ENCODE assay signal across 19 cellular contexts in the genomic region with DNA sequence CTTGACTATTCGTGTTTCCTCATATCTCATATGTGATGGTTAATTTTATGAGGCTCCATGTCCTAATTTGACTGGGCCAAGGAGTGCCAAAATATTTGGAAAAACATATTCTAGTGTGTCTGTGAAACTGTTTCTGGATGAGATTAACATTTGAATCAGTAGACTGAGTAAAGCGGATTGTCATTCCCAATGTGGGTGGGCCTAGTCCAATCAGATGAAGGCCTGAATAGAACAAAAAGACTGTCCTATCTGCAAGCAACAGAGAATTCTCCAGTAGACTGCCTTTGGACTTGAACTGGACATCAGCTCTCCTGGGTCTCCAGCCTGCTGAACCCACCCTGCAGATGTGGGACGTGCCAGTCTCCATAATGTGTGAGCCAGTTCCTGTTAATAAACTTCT. TPM values are rescaled to one million over a fixed set of nuclear protein-coding genes. Genes with fewer than 3 reads are reported as not detected.
DNase-seq lines count a peak whose midpoint lies in the region; ATAC-seq and TF ChIP-seq lines count a peak whose summit lies in the region.
"Had no signal": no experiment of that assay in that cellular context is flagged by ENCODE, and none has a peak within 500 bp of the region (broad histone marks: within the 10 kb centered on the region; RNA-seq: fewer than 3 reads in every experiment).

No MANE protein-coding gene starts in this region.

- no peaks in the 10 kb centered on the region for H3K9me3 Mint-ChIP-seq in neural progenitor cell
- H3K9me3 Mint-ChIP-seq: CD4-positive, alpha-beta T cell; CD8-positive, alpha-beta T cell had no signal

- H3K27ac ChIP-seq in HEK293 (ENCODE audit: extremely low read depth, low read depth, low read length) (no peak overlapping the region), mesenchymal stem cell (ENCODE audit: low read length, poor library complexity, severe bottlenecking) (no peak overlapping the region), neural progenitor cell (no peak overlapping the region)
- H3K27ac ChIP-seq: 22Rv1; A549; BLaER1 treated with 17β-estradiol and CSF1 and Interleukin-3, amounts not matched to agents 10 nM and 100 nM; C4-2B had no signal

- H3K27ac Mint-ChIP-seq in neural progenitor cell, result peak overlapping the region; percentile 1
- H3K27ac Mint-ChIP-seq: B cell; CD4-positive, alpha-beta T cell; CD8-positive, alpha-beta T cell had no signal

- no peak overlapping the region for H2AFZ ChIP-seq in mesenchymal stem cell (ENCODE audit: low read depth, low read length)
- H2AFZ ChIP-seq in neural progenitor cell (replicated peaks), result no peak overlapping the region

- CTCF ChIA-PET in HEK293 (lab: Yijun Ruan, JAX), result no interaction called here

- H3K4me1 ChIP-seq in HEK293 (ENCODE audit: control insufficient read depth, insufficient read depth, low read length), result no peaks in the 10 kb centered on the region
- peaks cover 7% of the 10 kb centered on the region for H3K4me1 ChIP-seq in mesenchymal stem cell (ENCODE audit: control insufficient read depth, insufficient read depth, low read depth, low read length)
- no peaks in the 10 kb centered on the region for H3K4me1 ChIP-seq in neural progenitor cell
- H3K4me1 ChIP-seq: A549; BLaER1 treated with 17β-estradiol and CSF1 and Interleukin-3, amounts not matched to agents 10 nM and 100 nM; Caco-2 had no signal

- no peak overlapping the region for H4K8ac ChIP-seq in mesenchymal stem cell (ENCODE audit: low read length)

- ATAC-seq in Right ventricle myocardium superior (ENCODE audit: poor library complexity), result no peak
- ATAC-seq: A549; CD8-positive, alpha-beta T cell had no signal

- H3K27me3 ChIP-seq in mesenchymal stem cell (ENCODE audit: control insufficient read depth in 1 of 2, insufficient read depth in 1 of 2, low read length in 2 of 2), result no peaks in the 10 kb centered on the region
- no peaks in the 10 kb centered on the region for H3K27me3 ChIP-seq in neural progenitor cell
- H3K27me3 ChIP-seq: BLaER1 treated with 17β-estradiol and CSF1 and Interleukin-3, amounts not matched to agents 10 nM and 100 nM had no signal

- H3K14ac ChIP-seq in mesenchymal stem cell (ENCODE audit: low read length in 2 of 2), result no peak overlapping the region

- H3K27me3 Mint-ChIP-seq in neural progenitor cell (ENCODE audit: insufficient read depth, low read depth), result no peaks in the 10 kb centered on the region
- H3K27me3 Mint-ChIP-seq: B cell; CD4-positive, alpha-beta T cell had no signal

- H2BK120ac ChIP-seq in mesenchymal stem cell (ENCODE audit: low read depth, low read length), result no peak overlapping the region

- H2BK12ac ChIP-seq in mesenchymal stem cell (ENCODE audit: low read length in 2 of 2), result no peak overlapping the region

- DNase-seq in mesenchymal stem cell (no peak), neural progenitor cell (ENCODE audit: low spot score) (no peak), Right ventricle myocardium superior (no peak), NCI-H446 treated with DMSO at 0.1 percent for 48 hours (lab: John Stamatoyannopoulos, UW) (no peak)
- DNase-seq: AML-193; Caco-2; Calu3; CD4-positive, alpha-beta T cell; CD8-positive, alpha-beta T cell; DMS79 treated with DMSO at 0.1 percent for 48 hours; GF-D8 had no signal

- H2BK5ac ChIP-seq in mesenchymal stem cell (ENCODE audit: low read depth, low read length, poor library complexity, severe bottlenecking), result no peak overlapping the region

- no peak overlapping the region for H3K4ac ChIP-seq in mesenchymal stem cell (ENCODE audit: low read depth in 1 of 2, low read length in 2 of 2)

- no peaks in the 10 kb centered on the region for H3K79me1 ChIP-seq in mesenchymal stem cell (replicated peaks; ENCODE audit: low read length, poor library complexity, severe bottlenecking)

- 100% methylated on average over 2 of the region's 3 CpGs for WGBS in mesenchymal stem cell

- no peak overlapping the region for H3K4me3 ChIP-seq in HEK293 (ENCODE audit: low read depth, low read length)
- H3K4me3 ChIP-seq in mesenchymal stem cell (ENCODE audit: insufficient read depth in 1 of 2, low read depth in 1 of 2, low read length in 2 of 2), result no peak overlapping the region
- H3K4me3 ChIP-seq in neural progenitor cell, result no peak overlapping the region
- H3K4me3 ChIP-seq: A549; BLaER1 treated with 17β-estradiol and CSF1 and Interleukin-3, amounts not matched to agents 10 nM and 100 nM had no signal

- H3K36me3 Mint-ChIP-seq in neural progenitor cell, result no peaks in the 10 kb centered on the region
- H3K36me3 Mint-ChIP-seq: CD8-positive, alpha-beta T cell had no signal

- H3K79me2 ChIP-seq in neural progenitor cell (ENCODE audit: low read depth), result no peaks in the 10 kb centered on the region

- H3K4me1 Mint-ChIP-seq in neural progenitor cell, result peaks cover 5% of the 10 kb centered on the region
- H3K4me1 Mint-ChIP-seq: B cell had no signal

- no peak overlapping the region for H3K9ac ChIP-seq in mesenchymal stem cell (ENCODE audit: low read length)
- H3K9ac ChIP-seq in neural progenitor cell, result no peak overlapping the region
- H3K9ac ChIP-seq: BLaER1 treated with 17β-estradiol and CSF1 and Interleukin-3, amounts not matched to agents 10 nM and 100 nM had no signal

- H3K4me2 ChIP-seq in mesenchymal stem cell (ENCODE audit: low read length, poor library complexity, severe bottlenecking) (no peak overlapping the region), neural progenitor cell (no peak overlapping the region)
- H3K4me2 ChIP-seq: A549; BLaER1 treated with 17β-estradiol and CSF1 and Interleukin-3, amounts not matched to agents 10 nM and 100 nM had no signal

- H2AK5ac ChIP-seq in mesenchymal stem cell (ENCODE audit: low read length, severe bottlenecking), result peak overlapping the region; percentile 49

- POLR2A ChIA-PET in HEK293 (lab: Yijun Ruan, JAX), result no interaction called here

- H3F3A ChIP-seq in neural progenitor cell (ENCODE audit: low read depth), result no peaks in the 10 kb centered on the region

- H3K18ac ChIP-seq in mesenchymal stem cell (ENCODE audit: low read depth in 1 of 2, low read length in 2 of 2), result no peak overlapping the region

- H2BK15ac ChIP-seq in mesenchymal stem cell (ENCODE audit: low read depth, poor library complexity, severe bottlenecking), result no peak overlapping the region

- no peaks in the 10 kb centered on the region for H4K20me1 ChIP-seq in neural progenitor cell (ENCODE audit: low read depth)
- H4K20me1 ChIP-seq: BLaER1 treated with 17β-estradiol and CSF1 and Interleukin-3, amounts not matched to agents 10 nM and 100 nM had no signal

- no peak overlapping the region for H3K23ac ChIP-seq in mesenchymal stem cell (ENCODE audit: low read length in 2 of 2)

- no peak for TF ChIP-seq CTCF in HEK293 (tag by site-specific recombination; IDR thresholded peaks at IDR 0.05)
- no peak for TF ChIP-seq CTCF in neural progenitor cell (IDR thresholded peaks at IDR 0.05)

- no peak overlapping the region for H4K91ac ChIP-seq in mesenchymal stem cell (ENCODE audit: low read length)

- no peaks in the 10 kb centered on the region for H3K9me3 ChIP-seq in HEK293 (ENCODE audit: control insufficient read depth, insufficient read depth, low read depth, low read length)
- H3K9me3 ChIP-seq in mesenchymal stem cell (ENCODE audit: control insufficient read depth, low read length), result no peaks in the 10 kb centered on the region
- no peaks in the 10 kb centered on the region for H3K9me3 ChIP-seq in neural progenitor cell (ENCODE audit: low read depth)
- H3K9me3 ChIP-seq: A549; BLaER1 treated with 17β-estradiol and CSF1 and Interleukin-3, amounts not matched to agents 10 nM and 100 nM; Caco-2 had no signal

- intact Hi-C loops in Right ventricle myocardium superior (cut with DNase I), result no loop called here

- no peak overlapping the region for H3K4me3 Mint-ChIP-seq in neural progenitor cell
- H3K4me3 Mint-ChIP-seq: B cell; CD4-positive, alpha-beta T cell; CD8-positive, alpha-beta T cell had no signal

- H3K36me3 ChIP-seq in HEK293 (ENCODE audit: control insufficient read depth in 2 of 2, insufficient read depth in 1 of 2, low read length in 2 of 2), result no peaks in the 10 kb centered on the region
- H3K36me3 ChIP-seq in mesenchymal stem cell (ENCODE audit: control insufficient read depth in 1 of 2, insufficient read depth in 2 of 2, low read depth in 1 of 2, low read length in 2 of 2), result no peaks in the 10 kb centered on the region
- H3K36me3 ChIP-seq in neural progenitor cell, result no peaks in the 10 kb centered on the region
- H3K36me3 ChIP-seq: BLaER1 treated with 17β-estradiol and CSF1 and Interleukin-3, amounts not matched to agents 10 nM and 100 nM had no signal

TF ChIP-seq in HEK293, 187 proteins besides CTCF, POLR2A, EP300 and RAD21:
- TF ChIP-seq ZNF10 (tag by site-specific recombination; IDR thresholded peaks at IDR 0.05), result peak; percentile 87
- no peak for TF ChIP-seq ZNF426 (tag by site-specific recombination; IDR thresholded peaks at IDR 0.05)
- no peak for TF ChIP-seq ZSCAN16 (tag by site-specific recombination; IDR thresholded peaks at IDR 0.05)
TF ChIP-seq in HEK293: peak in this region for 1.

RNA-seq across cellular contexts. Expression of a gene that starts 13.5 kb away (rescaled TPM):
- 1.7 TPM for polyA plus RNA-seq in mesenchymal stem cell (2013, experiment 1 of 2)
- polyA plus RNA-seq in mesenchymal stem cell (2013, experiment 2 of 2), result 1.8 TPM
- 0.09 and 0.43 TPM in 2 replicates for total RNA-seq in neural progenitor cell (ENCODE audit: low replicate concordance)
- total RNA-seq in Right ventricle myocardium superior, result 0.08 TPM
- total RNA-seq: A172 had no signal
- polyA plus RNA-seq: BJ had no signal
